Comparison of ENCODE assay signal across 19 cellular contexts in the genomic region with DNA sequence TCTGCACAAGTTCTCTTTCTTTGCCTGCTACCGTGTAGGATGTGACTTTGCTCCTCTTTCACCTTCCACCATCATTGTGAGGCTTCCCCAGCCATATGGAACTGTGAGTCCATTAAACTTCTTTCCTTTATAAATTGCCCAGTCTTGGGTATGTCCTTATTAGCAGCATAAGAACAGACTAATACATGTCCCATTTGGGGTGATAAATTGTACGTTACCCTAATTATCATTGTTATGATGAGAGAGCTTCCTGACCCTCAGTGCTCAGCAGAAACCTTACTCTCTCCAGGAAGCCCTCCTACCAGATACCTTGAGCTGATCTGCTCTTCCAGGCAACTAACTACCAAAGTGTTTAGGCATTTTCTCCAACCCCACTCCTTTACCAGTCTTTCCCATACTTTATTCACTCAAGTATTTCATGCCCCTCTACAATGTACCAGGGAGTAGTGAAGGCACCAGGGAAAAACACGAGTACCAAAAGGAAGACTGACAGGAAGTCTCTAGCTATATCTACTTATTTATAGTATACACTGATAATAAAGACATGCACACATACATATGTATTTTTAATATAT.
A peak's percentile ranks its signal among the peaks of the same experiment; 100 is the strongest.
DNase-seq lines count a peak whose midpoint lies in the region; ATAC-seq, FAIRE-seq and TF ChIP-seq lines count a peak whose summit lies in the region.
"Had no signal": no experiment of that assay in that cellular context is flagged by ENCODE, and none has a peak within 500 bp of the region (broad histone marks: within the 10 kb centered on the region; RNA-seq: fewer than 3 reads in every experiment).

No MANE protein-coding gene starts in this region.

- no peaks in the 10 kb centered on the region for H3K36me3 Mint-ChIP-seq in osteocyte (ENCODE audit: unreplicated experiment)
- H3K36me3 Mint-ChIP-seq: CD4-positive, CD25-positive, alpha-beta regulatory T cell; CD8-positive, alpha-beta T cell had no signal

- POLR2A ChIA-PET in RWPE1 (lab: Yijun Ruan, JAX; ENCODE audit: low non-redundant PET), result no interaction called here

- peak; percentile 35 for FAIRE-seq in endometrium (lab: Jason Lieb, UNC)
- FAIRE-seq: G401.6, GM12892 had no signal

- peaks cover 32% of the 10 kb centered on the region for H3K9me3 ChIP-seq in BE2C
- H3K9me3 ChIP-seq: Caco-2 had no signal

- H3K4me1 ChIP-seq in BE2C, result peaks cover 28% of the 10 kb centered on the region
- H3K4me1 ChIP-seq: BLaER1, Caco-2 had no signal

- no peaks in the 10 kb centered on the region for H3K27me3 ChIP-seq in BE2C
- H3K27me3 ChIP-seq: BLaER1 had no signal

- DNase-seq in BE2C (peak; percentile 83), SK-N-DZ (ENCODE audit: low spot score) (peak; percentile 97), osteocyte (ENCODE audit: extremely low spot score, unreplicated experiment) (peak; percentile 2), RWPE1 (ENCODE audit: low spot score) (no peak)
- DNase-seq: Caco-2; CD4-positive, CD25-positive, alpha-beta regulatory T cell; CD8-positive, alpha-beta T cell; DMS153; DND-41; GM23248; H9 had no signal

- no peak for ATAC-seq in HG02571 (IDR thresholded peaks at IDR 0.05; ENCODE audit: unreplicated experiment)
- no peak for ATAC-seq in GM21390 (IDR thresholded peaks at IDR 0.05; ENCODE audit: unreplicated experiment)
- ATAC-seq: CD8-positive, alpha-beta T cell; HCT116 had no signal

- H3K4me1 Mint-ChIP-seq in osteocyte (ENCODE audit: unreplicated experiment), result no peaks in the 10 kb centered on the region
- H3K4me1 Mint-ChIP-seq: CD4-positive, CD25-positive, alpha-beta regulatory T cell had no signal

- TF ChIP-seq CTCF in BE2C (IDR thresholded peaks at IDR 0.05; ENCODE audit: low read depth, low read length) (no peak), osteocyte (IDR thresholded peaks at IDR 0.05) (no peak), RWPE1 (conservative IDR thresholded peaks at IDR 0.05; ENCODE audit: low read depth) (no peak)

- H3K4me3 Mint-ChIP-seq in osteocyte (ENCODE audit: unreplicated experiment), result no peak overlapping the region
- H3K4me3 Mint-ChIP-seq: CD4-positive, CD25-positive, alpha-beta regulatory T cell; CD8-positive, alpha-beta T cell; H9 had no signal

- CTCF ChIA-PET in RWPE1 (lab: Yijun Ruan, JAX), result interaction anchor here (0.6 kb wide), 1 partner anchor 153 kb away, joined by 4 read pairs; no protein-coding TSS in a partner anchor

- H3K27ac Mint-ChIP-seq in osteocyte (ENCODE audit: unreplicated experiment), result no peak overlapping the region
- H3K27ac Mint-ChIP-seq: CD4-positive, CD25-positive, alpha-beta regulatory T cell; CD8-positive, alpha-beta T cell had no signal

- H3K9me3 Mint-ChIP-seq in osteocyte (ENCODE audit: unreplicated experiment), result peaks cover 20% of the 10 kb centered on the region
- H3K9me3 Mint-ChIP-seq: CD8-positive, alpha-beta T cell; H9 had no signal

- H3K27me3 Mint-ChIP-seq in osteocyte (ENCODE audit: unreplicated experiment), result no peaks in the 10 kb centered on the region
- H3K27me3 Mint-ChIP-seq: CD4-positive, CD25-positive, alpha-beta regulatory T cell had no signal

- no peak overlapping the region for H3K27ac ChIP-seq in RWPE1
- H3K27ac ChIP-seq: BLaER1, C4-2B, GM23248 had no signal

- no peak overlapping the region for H3K4me3 ChIP-seq in BE2C (ENCODE audit: low read depth, low read length)
- H3K4me3 ChIP-seq: BLaER1, GM23248 had no signal

- H3K36me3 ChIP-seq in BE2C, result no peaks in the 10 kb centered on the region
- H3K36me3 ChIP-seq: BLaER1 had no signal
